In genomic region chr3:31968927-31969418, GRCh38 we compare ENCODE assay signal across 9 cellular contexts. TPM values are rescaled to one million over a fixed set of nuclear protein-coding genes. Genes with fewer than 3 reads are reported as not detected.
DNase-seq lines count a peak whose midpoint lies in the region; ATAC-seq, FAIRE-seq and TF ChIP-seq lines count a peak whose summit lies in the region.
"Had no signal": no experiment of that assay in that cellular context is flagged by ENCODE, and none has a peak within 500 bp of the region (broad histone marks: within the 10 kb centered on the region; RNA-seq: fewer than 3 reads in every experiment).

No MANE protein-coding gene starts in this region.

- H3K27ac ChIP-seq in SU-DHL-6 (ENCODE audit: low read depth, low read length) (peak overlapping the region; percentile 98), gastrocnemius medialis (peak overlapping the region; percentile 12 to 64 (median 48))

- H2AFZ ChIP-seq in SU-DHL-6 (ENCODE audit: low read depth, low read length, severe bottlenecking): no peak overlapping the region

- H3K4me1 ChIP-seq in gastrocnemius medialis: peaks cover 2 to 3% of the 10 kb centered on the region in 2 donors

- H3F3A ChIP-seq in SU-DHL-6 (ENCODE audit: insufficient read depth): peaks cover 62% of the 10 kb centered on the region

- H3K4me3 ChIP-seq in SU-DHL-6 (ENCODE audit: insufficient read depth, low read length, poor library complexity, severe bottlenecking) (peak overlapping the region; percentile 58), gastrocnemius medialis (no peak overlapping the region)

- H3K27me3 ChIP-seq in SU-DHL-6 (ENCODE audit: low read length): no peaks in the 10 kb centered on the region
- no peaks in the 10 kb centered on the region for H3K27me3 ChIP-seq in gastrocnemius medialis

- ATAC-seq in gastrocnemius medialis: peak in 1 of 2 donors; percentile 51
- ATAC-seq in HG03565 (IDR thresholded peaks at IDR 0.05; ENCODE audit: unreplicated experiment): no peak
- ATAC-seq in HG03521 (IDR thresholded peaks at IDR 0.05; ENCODE audit: unreplicated experiment): no peak

- H3K9me2 ChIP-seq in SU-DHL-6 (replicated peaks; ENCODE audit: insufficient read depth, low read length): no peaks in the 10 kb centered on the region

- H3K4me2 ChIP-seq in SU-DHL-6 (ENCODE audit: low read depth, low read length, poor library complexity, severe bottlenecking): peak overlapping the region; percentile 93

- no peaks in the 10 kb centered on the region for H3K36me3 ChIP-seq in SU-DHL-6 (ENCODE audit: low read length)
- H3K36me3 ChIP-seq in gastrocnemius medialis: no peaks in the 10 kb centered on the region

- FAIRE-seq in G401.6 (lab: Jason Lieb, UNC): peak; percentile 99

- H3K9me3 ChIP-seq in SU-DHL-6 (ENCODE audit: insufficient read depth, low read length): no peaks in the 10 kb centered on the region
- no peaks in the 10 kb centered on the region for H3K9me3 ChIP-seq in gastrocnemius medialis

- H3K79me2 ChIP-seq in SU-DHL-6 (ENCODE audit: insufficient read depth, low read length): peaks cover 85% of the 10 kb centered on the region

- intact Hi-C loops in gastrocnemius medialis (cut with DNase I; ENCODE audit: low total_unique reads): no loop called here

- in situ Hi-C loops in gastrocnemius medialis (cut with MboI; ENCODE audit: low sequenced_read_pairs in 4 of 4): no loop called here

- DNase-seq in foreskin melanocyte: peak; percentile 99
- no peak for DNase-seq in gastrocnemius medialis
- DNase-seq in activated CD4-positive, alpha-beta T cell treated with anti-CD3 and anti-CD28 coated beads for 48 hours: no peak
- DNase-seq in NCI-H2107 treated with DMSO at 0.1 percent for 48 hours (lab: John Stamatoyannopoulos, UW; ENCODE audit: unreplicated experiment): no peak
- DNase-seq: stimulated activated naive CD4-positive, alpha-beta T cell had no signal

- no peaks in the 10 kb centered on the region for H4K20me1 ChIP-seq in SU-DHL-6 (ENCODE audit: low read depth, low read length)

- TF ChIP-seq CTCF in SU-DHL-6 (IDR thresholded peaks at IDR 0.05; ENCODE audit: insufficient read depth, low read length, poor library complexity, severe bottlenecking) (no peak), gastrocnemius medialis (IDR thresholded peaks at IDR 0.05 in 4 of 5, conservative IDR thresholded peaks at IDR 0.05 in 1 of 5) (no peak)

- no peak for TF ChIP-seq POLR2A in gastrocnemius medialis (IDR thresholded peaks at IDR 0.05)

- peak overlapping the region; percentile 73 for H3K9ac ChIP-seq in SU-DHL-6 (ENCODE audit: low read length)

RNA-seq across cellular contexts. Expression of gene OSBPL10, which starts 12.1 kb away (rescaled TPM):
- total RNA-seq in gastrocnemius medialis: 1 to 10 TPM; 1.4 to 7.0 (median 3.8) TPM

RNA-seq across cellular contexts. Expression of gene ZNF860, which starts 12.6 kb away (rescaled TPM):
- under 1 TPM in 1 of 4 donors, not detected in 3; 0.07 TPM for total RNA-seq in gastrocnemius medialis
